29 cellular contexts compared by ENCODE assay signal in genomic region chr4:150318527-150318926, GRCh38.
"Had no signal": no experiment of that assay in that cellular context is flagged by ENCODE, and none has a peak within 500 bp of the region (broad histone marks: within the 10 kb centered on the region; RNA-seq: fewer than 3 reads in every experiment).

No MANE protein-coding gene starts in this region.

- H3K36me3 ChIP-seq: neutrophil, pancreas, prostate gland, right lobe of liver, sigmoid colon, tibial artery, transverse colon, upper lobe of right lung, uterus had no signal

- H3K4me3 ChIP-seq: pancreas, prostate gland, right lobe of liver, sigmoid colon, suprapubic skin, testis, tibial artery, transverse colon, upper lobe of right lung, uterus had no signal

- H3K27me3 ChIP-seq: neutrophil, pancreas, right lobe of liver, sigmoid colon, suprapubic skin, testis, tibial artery, transverse colon, upper lobe of right lung, uterus had no signal

- FAIRE-seq: pancreas, small intestine had no signal

- H3K4me1 ChIP-seq: prostate gland, right lobe of liver, suprapubic skin, testis, transverse colon, upper lobe of right lung, uterus had no signal

- H3K27ac ChIP-seq: neutrophil, pancreas, prostate gland, right lobe of liver, sigmoid colon, suprapubic skin, testis, tibial artery, transverse colon, upper lobe of right lung, uterus had no signal

- DNase-seq: naive B cell; naive thymus-derived CD8-positive, alpha-beta T cell; nephron progenitor cell; nucleus accumbens; pancreas; posterior cingulate gyrus; retina; right cardiac atrium; right lobe of liver; sigmoid colon; small intestine; stimulated activated CD4-positive, alpha-beta T cell treated with anti-CD3 and anti-CD28 coated beads, Interleukin-15, amount 100 ng/mL, for 24 hours; stimulated activated CD4-positive, alpha-beta T cell treated with anti-CD3 and anti-CD28 coated beads, Interleukin-2, amount 100 ng/mL, for 24 hours; stimulated activated CD4-positive, alpha-beta T cell treated with anti-CD3 and anti-CD28 coated beads, Interleukin-2, amount 100 ng/mL, for 48 hours; stimulated activated CD4-positive, alpha-beta T cell treated with anti-CD3 and anti-CD28 coated beads, Interleukin-4, amount 100 ng/mL, for 24 hours; stimulated activated naive CD4-positive, alpha-beta T cell; stimulated activated naive CD8-positive, alpha-beta T cell treated with anti-CD3 and anti-CD28 coated beads, Interleukin-15, amount 100 ng/mL, for 72 hours; stimulated activated naive CD8-positive, alpha-beta T cell treated with anti-CD3 and anti-CD28 coated beads, Interleukin-15, Interleukin-2, amounts not matched to agents 100 U/mL and 50 U/mL, for 24 hours; substantia nigra; testis; tibial artery; transverse colon; upper lobe of right lung; uterus had no signal

- H3K9me3 ChIP-seq: neutrophil, pancreas, prostate gland, right lobe of liver, sigmoid colon, suprapubic skin, testis, tibial artery, transverse colon, upper lobe of right lung, uterus had no signal

- ATAC-seq: naive thymus-derived CD8-positive, alpha-beta T cell; natural killer cell treated with Interleukin-12 subunit alpha and Interleukin-12 subunit beta and Interleukin-15 and Interleukin-18, amount 100 ng/mL, for 72 hours; pancreas; right cardiac atrium; stimulated activated memory B cell treated with anti-CD40 and anti-IgM and Interleukin-4, amounts not matched to agents 10 μg/mL and 1 μg/mL and 100 μg/mL, for 72 hours; stimulated activated naive CD8-positive, alpha-beta T cell treated with anti-CD3 and anti-CD28 coated beads, Interleukin-15, amount 100 ng/mL, for 72 hours; stimulated activated naive CD8-positive, alpha-beta T cell treated with anti-CD3 and anti-CD28 coated beads, Interleukin-15, Interleukin-2, amounts not matched to agents 100 U/mL and 50 U/mL, for 24 hours; upper lobe of right lung had no signal
